Comparison of ENCODE assay signal across 8 cellular contexts in genomic region chr6:27754408-27754782, GRCh38.
A peak's percentile ranks its signal among the peaks of the same experiment; 100 is the strongest.
DNase-seq lines count a peak whose midpoint lies in the region; ATAC-seq, FAIRE-seq and TF ChIP-seq lines count a peak whose summit lies in the region.

No MANE protein-coding gene starts in this region.

- TF ChIP-seq RAD21 in K562 (CRISPR knock-in tag; conservative IDR thresholded peaks at IDR 0.05 in 1 of 2, IDR thresholded peaks at IDR 0.05 in 1 of 2): no peak

- H3K9me1 ChIP-seq in K562 (ENCODE audit: control insufficient read depth, insufficient read depth, low read length): no peaks in the 10 kb centered on the region

- no peak for ATAC-seq in K562
- no peak for ATAC-seq in naive B cell (ENCODE audit: low read depth in 2 of 2)
- no peak for ATAC-seq in sciatic nerve

- H3K9me3 Mint-ChIP-seq in naive B cell: peaks cover 0 to 9% (median 2%) of the 10 kb centered on the region in 7 donors

- H3K9me3 ChIP-seq in HUES64 (ENCODE audit: insufficient read depth, low read depth, low read length): no peaks in the 10 kb centered on the region
- H3K9me3 ChIP-seq in K562 (replicated peaks; ENCODE audit: control insufficient read depth, insufficient read depth, low read depth, low read length): no peaks in the 10 kb centered on the region
- H3K9me3 ChIP-seq in tibial artery: no peaks in the 10 kb centered on the region

- DNase-seq in BJ (ENCODE audit: low read depth) (no peak), K562 (ENCODE audit: extremely low read depth in 1 of 4, low spot score in 3 of 4) (no peak), naive B cell (no peak), NK-92 (lab: John Stamatoyannopoulos, UW; ENCODE audit: unreplicated experiment) (no peak), sciatic nerve (ENCODE audit: low spot score) (no peak), AG08396 (ENCODE audit: low spot score) (no peak), tibial artery (no peak)

- H3K4me2 ChIP-seq in K562 (ENCODE audit: insufficient read depth, low read length): peak overlapping the region; percentile 80

- no peaks in the 10 kb centered on the region for H4K20me1 ChIP-seq in K562 (replicated peaks; ENCODE audit: control insufficient read depth, insufficient read depth, low read length)

- no peak for TF ChIP-seq EP300 in K562 (IDR thresholded peaks at IDR 0.05; ENCODE audit: low read length)

- peaks cover 0 to 25% (median 21%) of the 10 kb centered on the region in 3 donors for H3K27me3 Mint-ChIP-seq in naive B cell

- H3K4me1 ChIP-seq in HUES64 (ENCODE audit: insufficient read depth, low read length) (peaks cover 13% of the 10 kb centered on the region), K562 (replicated peaks in 1 of 2; ENCODE audit: control insufficient read depth in 2 of 2, insufficient read depth in 2 of 2, low read length in 2 of 2) (peaks cover 16% of the 10 kb centered on the region in 2 experiments; a peak in 4 of 5 replicates), tibial artery (peaks cover 0 to 11% (median 7%) of the 10 kb centered on the region in 4 donors)

- in situ Hi-C loops in K562 (cut with MboI): no loop called here

- H3K79me2 ChIP-seq in K562 (ENCODE audit: control insufficient read depth, insufficient read depth, low read length): no peaks in the 10 kb centered on the region

- POLR2A ChIA-PET in BJ (lab: Charles Lee): no interaction called here
- POLR2A ChIA-PET in K562 (lab: Yijun Ruan, JAX): interaction anchor here (0.6 to 3.7 kb wide), 24 partner anchors 10 to 1280 kb away, joined by 3 to 17 read pairs (median 3); a partner anchor contains a TSS

- TF ChIP-seq POLR2A in K562 (conservative IDR thresholded peaks at IDR 0.05): no peak

- intact Hi-C loops in K562 (cut with micrococcal nuclease): loop anchor here (5.0 kb wide), 2 partner anchors 252 to 542 kb away; no protein-coding TSS in a partner anchor
- intact Hi-C loops in sciatic nerve (cut with DNase I): no loop called here
- intact Hi-C loops in tibial artery (cut with DNase I; ENCODE audit: low total_unique reads): loop anchor here (10.0 kb wide), 1 partner anchor 240 kb away; no protein-coding TSS in a partner anchor

- H3K4me3 ChIP-seq in BJ (ENCODE audit: low read depth, low read length) (peak overlapping the region; percentile 44), HUES64 (ENCODE audit: low read length) (peak overlapping the region; percentile 96), K562 (peak overlapping the region; percentile 42), tibial artery (peak overlapping the region in 1 of 2 donors; percentile 74)

- 9% methylated on average over 1 of the region's 1 CpG for WGBS in HUES64
- 0% methylated on average over 1 of the region's 1 CpG for WGBS in K562 (ENCODE audit: insufficient coverage, low coverage, missing lambda C conversion rate)

- no peak overlapping the region for H3K27ac ChIP-seq in HUES64 (ENCODE audit: low read depth, low read length)
- no peak overlapping the region; the same call in 2 of the 3 replicates for H3K27ac ChIP-seq in K562 (ENCODE audit: extremely low read depth, low read depth, low read length)
- H3K27ac ChIP-seq in tibial artery: no peak overlapping the region

- BruUV-seq in K562 (replicated peaks; lab: Mats Ljungman, UMichigan): no TSS peak

- no peaks in the 10 kb centered on the region for H3K36me3 ChIP-seq in BJ (ENCODE audit: control insufficient read depth, insufficient read depth, low read length)
- H3K36me3 ChIP-seq in HUES64 (ENCODE audit: insufficient read depth, low read length): no peaks in the 10 kb centered on the region
- no peaks in the 10 kb centered on the region for H3K36me3 ChIP-seq in K562 (ENCODE audit: control insufficient read depth, insufficient read depth, low read length)
- no peaks in the 10 kb centered on the region for H3K36me3 ChIP-seq in tibial artery

- peak overlapping the region in 7 of 8 donors; percentile 38 to 92 (median 89) for H3K4me3 Mint-ChIP-seq in naive B cell

- H3K9ac ChIP-seq in HUES64 (ENCODE audit: low read depth, low read length): no peak overlapping the region
- peak overlapping the region in 1 of 2 experiments; percentile 42; a peak in 2 of 4 replicates for H3K9ac ChIP-seq in K562 (ENCODE audit: insufficient read depth in 1 of 2, low read depth in 2 of 2, low read length in 2 of 2)

- no peak for TF ChIP-seq CTCF in BJ (IDR thresholded peaks at IDR 0.05; ENCODE audit: insufficient read depth, low read depth, low read length)
- no peak for TF ChIP-seq CTCF in K562 (IDR thresholded peaks at IDR 0.05 in 2 of 3, conservative IDR thresholded peaks at IDR 0.05 in 1 of 3; ENCODE audit: insufficient read depth in 2 of 3, low read depth in 1 of 3, low read length in 3 of 3)
- no peak for TF ChIP-seq CTCF in tibial artery (IDR thresholded peaks at IDR 0.05)

- H3K4me1 Mint-ChIP-seq in naive B cell: peaks cover 29 to 37% (median 32%) of the 10 kb centered on the region in 3 donors

- H3K27ac Mint-ChIP-seq in naive B cell: peak overlapping the region in 4 of 6 donors; percentile 3 to 99 (median 81)

- H3K27me3 ChIP-seq in BJ (ENCODE audit: control insufficient read depth, insufficient read depth, low read length) (peaks cover 3% of the 10 kb centered on the region), HUES64 (ENCODE audit: insufficient read depth, low read length) (peaks cover 73% of the 10 kb centered on the region), K562 (ENCODE audit: control insufficient read depth in 2 of 2, insufficient read depth in 2 of 2, low read length in 2 of 2) (no peaks in the 10 kb centered on the region), tibial artery (peaks cover 0 to 26% of the 10 kb centered on the region in 2 donors)

- no peaks in the 10 kb centered on the region for H3K36me3 Mint-ChIP-seq in naive B cell

- CTCF ChIA-PET in BJ (lab: Yijun Ruan, JAX) (interaction anchor here (0.6 to 2.2 kb wide), 8 partner anchors 18 to 577 kb away, joined by 3 to 12 read pairs (median 4); a partner anchor contains a TSS), K562 (lab: Yijun Ruan, JAX; ENCODE audit: low intra/inter-chr PET ratio) (interaction anchor here (0.6 to 1.6 kb wide), 2 partner anchors 565 to 604 kb away, joined by 3 to 4 read pairs; no protein-coding TSS in a partner anchor)

- no peak for FAIRE-seq in K562 (lab: Jason Lieb, UNC)

- peak overlapping the region; percentile 79 for H2AFZ ChIP-seq in K562 (ENCODE audit: low read depth, low read length)

TF ChIP-seq in K562, 482 proteins besides CTCF, POLR2A, EP300 and RAD21 (continues in another document):
- TF ChIP-seq, protein P1, sequence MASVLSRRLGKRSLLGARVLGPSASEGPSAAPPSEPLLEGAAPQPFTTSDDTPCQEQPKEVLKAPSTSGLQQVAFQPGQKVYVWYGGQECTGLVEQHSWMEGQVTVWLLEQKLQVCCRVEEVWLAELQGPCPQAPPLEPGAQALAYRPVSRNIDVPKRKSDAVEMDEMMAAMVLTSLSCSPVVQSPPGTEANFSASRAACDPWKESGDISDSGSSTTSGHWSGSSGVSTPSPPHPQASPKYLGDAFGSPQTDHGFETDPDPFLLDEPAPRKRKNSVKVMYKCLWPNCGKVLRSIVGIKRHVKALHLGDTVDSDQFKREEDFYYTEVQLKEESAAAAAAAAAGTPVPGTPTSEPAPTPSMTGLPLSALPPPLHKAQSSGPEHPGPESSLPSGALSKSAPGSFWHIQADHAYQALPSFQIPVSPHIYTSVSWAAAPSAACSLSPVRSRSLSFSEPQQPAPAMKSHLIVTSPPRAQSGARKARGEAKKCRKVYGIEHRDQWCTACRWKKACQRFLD (CRISPR knock-in tag; IDR thresholded peaks at IDR 0.05): no peak
- TF ChIP-seq DNMT1 (IDR thresholded peaks at IDR 0.05) (no peak), ZBTB7A (IDR thresholded peaks at IDR 0.05; ENCODE audit: borderline replicate concordance, control insufficient read depth, low read depth, low read length) (no peak), KLF1 (tag; IDR thresholded peaks at IDR 0.05) (no peak), ZNF134 (CRISPR knock-in tag; conservative IDR thresholded peaks at IDR 0.05) (no peak), AFF1 (IDR thresholded peaks at IDR 0.05; ENCODE audit: low read depth in 1 of 2, partially characterized antibody in 2 of 2) (peak; percentile 10 to 17), PHF21A (IDR thresholded peaks at IDR 0.05; ENCODE audit: borderline replicate concordance, low read depth) (no peak), CBX5 (IDR thresholded peaks at IDR 0.05; ENCODE audit: borderline replicate concordance, low read depth) (no peak)
- TF ChIP-seq, protein P2, sequence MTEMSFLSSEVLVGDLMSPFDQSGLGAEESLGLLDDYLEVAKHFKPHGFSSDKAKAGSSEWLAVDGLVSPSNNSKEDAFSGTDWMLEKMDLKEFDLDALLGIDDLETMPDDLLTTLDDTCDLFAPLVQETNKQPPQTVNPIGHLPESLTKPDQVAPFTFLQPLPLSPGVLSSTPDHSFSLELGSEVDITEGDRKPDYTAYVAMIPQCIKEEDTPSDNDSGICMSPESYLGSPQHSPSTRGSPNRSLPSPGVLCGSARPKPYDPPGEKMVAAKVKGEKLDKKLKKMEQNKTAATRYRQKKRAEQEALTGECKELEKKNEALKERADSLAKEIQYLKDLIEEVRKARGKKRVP (CRISPR knock-in tag; IDR thresholded peaks at IDR 0.05): no peak
